18 cellular contexts compared by ENCODE assay signal in genomic region chr6:166310634-166311033, GRCh38. TPM values are rescaled to one million over a fixed set of nuclear protein-coding genes. Genes with fewer than 3 reads are reported as not detected.
DNase-seq lines count a peak whose midpoint lies in the region; TF ChIP-seq lines count a peak whose summit lies in the region.
"Had no signal": no experiment of that assay in that cellular context is flagged by ENCODE, and none has a peak within 500 bp of the region (broad histone marks: within the 10 kb centered on the region; RNA-seq: fewer than 3 reads in every experiment).

No MANE protein-coding gene starts in this region.

- no peaks in the 10 kb centered on the region for H3K9me3 ChIP-seq in neuronal stem cell (replicated peaks in 1 of 2; ENCODE audit: control insufficient read depth in 2 of 2, insufficient read depth in 1 of 2, low read depth in 1 of 2, low read length in 2 of 2)

- H3K4me3 Mint-ChIP-seq in endothelial cell (ENCODE audit: unreplicated experiment), result no peak overlapping the region
- H3K4me3 Mint-ChIP-seq: CD4-positive, alpha-beta memory T cell had no signal

- H3K9me3 Mint-ChIP-seq in endothelial cell (ENCODE audit: unreplicated experiment), result no peaks in the 10 kb centered on the region
- H3K9me3 Mint-ChIP-seq: CD4-positive, alpha-beta memory T cell had no signal

- peaks cover 22 to 52% (median 42%) of the 10 kb centered on the region in 3 experiments for H3K27me3 ChIP-seq in neuronal stem cell (ENCODE audit: control insufficient read depth in 3 of 3, insufficient read depth in 3 of 3, low read depth in 1 of 3, low read length in 3 of 3)

- no peak overlapping the region for H3K14ac ChIP-seq in neuronal stem cell (ENCODE audit: low read length)

- H2BK120ac ChIP-seq in neuronal stem cell (ENCODE audit: low read depth, low read length), result no peak overlapping the region

- peaks cover 0 to 4% of the 10 kb centered on the region in 2 donors for H3K4me1 ChIP-seq in neuronal stem cell (ENCODE audit: control insufficient read depth in 2 of 2, insufficient read depth in 1 of 2, low read depth in 1 of 2, low read length in 2 of 2)

- H3K9ac ChIP-seq in neuronal stem cell (ENCODE audit: low read depth, low read length, poor library complexity), result no peak overlapping the region
- H3K9ac ChIP-seq: BLaER1 had no signal

- no peak overlapping the region for H2AFZ ChIP-seq in neuronal stem cell (ENCODE audit: low read length)

- no peak overlapping the region for H3K4me2 ChIP-seq in neuronal stem cell (ENCODE audit: insufficient read depth, low read length, poor library complexity, severe bottlenecking)
- H3K4me2 ChIP-seq: BLaER1 had no signal

- no peak overlapping the region for H2BK15ac ChIP-seq in neuronal stem cell (ENCODE audit: low read length)

- H2BK12ac ChIP-seq in neuronal stem cell (ENCODE audit: low read length), result no peak overlapping the region

- peaks cover 2% of the 10 kb centered on the region for H3K79me1 ChIP-seq in neuronal stem cell (ENCODE audit: low read depth, low read length)

- peak; percentile 32 for DNase-seq in activated CD8-positive, alpha-beta memory T cell treated with anti-CD3 and anti-CD28 coated beads for 24 hours
- no peak for DNase-seq in activated CD8-positive, alpha-beta memory T cell treated with anti-CD3 and anti-CD28 coated beads, Interleukin-2, amount 50 U/mL, for 48 hours
- DNase-seq in coronary artery (ENCODE audit: low spot score), result peak; percentile 31
- DNase-seq in neuronal stem cell (ENCODE audit: low spot score), result no peak
- DNase-seq in activated CD4-positive, alpha-beta T cell treated with anti-CD3 and anti-CD28 coated beads for 4 hours, result no peak
- DNase-seq in endothelial cell (ENCODE audit: low spot score), result no peak
- DNase-seq in 8988T, result no peak
- DNase-seq: CD4-positive, alpha-beta memory T cell; DMS153; DMS79 treated with DMSO at 0.1 percent for 48 hours; GF-D8; HCEC 1CT had no signal

- H3K27ac Mint-ChIP-seq in endothelial cell (ENCODE audit: unreplicated experiment), result no peak overlapping the region
- H3K27ac Mint-ChIP-seq: CD14-positive monocyte; CD4-positive, alpha-beta memory T cell had no signal

- no peak overlapping the region for H3K18ac ChIP-seq in neuronal stem cell (ENCODE audit: low read length)

- H4K8ac ChIP-seq in neuronal stem cell (ENCODE audit: low read depth, low read length), result no peak overlapping the region

- H3K23ac ChIP-seq in neuronal stem cell (ENCODE audit: low read depth, low read length, poor library complexity), result no peak overlapping the region

- no peaks in the 10 kb centered on the region for H3K36me3 ChIP-seq in neuronal stem cell (replicated peaks in 1 of 2; ENCODE audit: control insufficient read depth in 2 of 2, insufficient read depth in 2 of 2, low read length in 2 of 2)
- H3K36me3 ChIP-seq: BLaER1 had no signal

- no peak overlapping the region for H3K4ac ChIP-seq in neuronal stem cell (ENCODE audit: low read length)

- WGBS in neuronal stem cell (ENCODE audit: extremely low coverage in 2 of 2, insufficient read length in 2 of 2, insufficient replicate concordance in 1 of 2), 2 donors, result no CpG with 5 or more reads among the region's 12 CpGs

- TF ChIP-seq CTCF in coronary artery (IDR thresholded peaks at IDR 0.05) (no peak), endothelial cell (IDR thresholded peaks at IDR 0.05; ENCODE audit: unreplicated experiment) (no peak)

- H3K4me3 ChIP-seq in coronary artery (no peak overlapping the region), neuronal stem cell (ENCODE audit: low read length in 2 of 2) (no peak overlapping the region)
- H3K4me3 ChIP-seq: BLaER1, GM12878 had no signal

- H3K27ac ChIP-seq in coronary artery (no peak overlapping the region), neuronal stem cell (replicated peaks; ENCODE audit: low read length) (no peak overlapping the region)
- H3K27ac ChIP-seq: 22Rv1, BLaER1 had no signal

- peaks cover 8% of the 10 kb centered on the region for H3K4me1 Mint-ChIP-seq in endothelial cell (ENCODE audit: unreplicated experiment)

- H3K36me3 Mint-ChIP-seq in endothelial cell (ENCODE audit: low read depth, unreplicated experiment), result no peaks in the 10 kb centered on the region
- H3K36me3 Mint-ChIP-seq: CD4-positive, alpha-beta memory T cell had no signal

- H3K27me3 Mint-ChIP-seq in endothelial cell (ENCODE audit: unreplicated experiment), result peaks cover 14% of the 10 kb centered on the region

- H4K91ac ChIP-seq in neuronal stem cell (ENCODE audit: low read depth, low read length, poor library complexity), result no peak overlapping the region

- no peak overlapping the region for H2BK5ac ChIP-seq in neuronal stem cell (ENCODE audit: low read length)

- peak overlapping the region; percentile 35 for H2AK5ac ChIP-seq in neuronal stem cell (ENCODE audit: low read depth, low read length)

RNA-seq across cellular contexts. Expression of gene PRR18, which starts 2.4 kb away (rescaled TPM):
- 0.17 TPM for polyA plus RNA-seq in neuronal stem cell (2013, experiment 1 of 2)
- 0.19 TPM for polyA plus RNA-seq in neuronal stem cell (2013, experiment 2 of 2)
- 1.1 TPM for total RNA-seq in endothelial cell (ENCODE audit: unreplicated experiment)
- total RNA-seq: CD4-positive, alpha-beta memory T cell; HT-29 had no signal
- polyA plus RNA-seq: AG04450; CD14-positive monocyte; CD4-positive, alpha-beta memory T cell had no signal

RNA-seq across cellular contexts. Expression of gene SFT2D1, which starts 31.7 kb away (rescaled TPM):
- polyA plus RNA-seq in neuronal stem cell (2013, experiment 1 of 2), result 48.2 TPM
- polyA plus RNA-seq in neuronal stem cell (2013, experiment 2 of 2), result 48.4 TPM
- total RNA-seq in endothelial cell (ENCODE audit: unreplicated experiment), result 29.1 TPM

Comparison
In these comparisons a context has a peak if more than half of its experiments do, and no peak if none do; other contexts are left out.
1. DNase-seq: peak in activated CD8-positive, alpha-beta memory T cell treated with anti-CD3 and anti-CD28 coated beads for 24 hours (single experiment) and coronary artery (single experiment); none in activated CD8-positive, alpha-beta memory T cell treated with anti-CD3 and anti-CD28 coated beads, Interleukin-2, amount 50 U/mL, for 48 hours (single experiment), neuronal stem cell (single experiment), activated CD4-positive, alpha-beta T cell treated with anti-CD3 and anti-CD28 coated beads for 4 hours (0 of 2), endothelial cell (single experiment) and 8988T (single experiment).